1 cellular context compared by ENCODE assay signal in the genomic region with DNA sequence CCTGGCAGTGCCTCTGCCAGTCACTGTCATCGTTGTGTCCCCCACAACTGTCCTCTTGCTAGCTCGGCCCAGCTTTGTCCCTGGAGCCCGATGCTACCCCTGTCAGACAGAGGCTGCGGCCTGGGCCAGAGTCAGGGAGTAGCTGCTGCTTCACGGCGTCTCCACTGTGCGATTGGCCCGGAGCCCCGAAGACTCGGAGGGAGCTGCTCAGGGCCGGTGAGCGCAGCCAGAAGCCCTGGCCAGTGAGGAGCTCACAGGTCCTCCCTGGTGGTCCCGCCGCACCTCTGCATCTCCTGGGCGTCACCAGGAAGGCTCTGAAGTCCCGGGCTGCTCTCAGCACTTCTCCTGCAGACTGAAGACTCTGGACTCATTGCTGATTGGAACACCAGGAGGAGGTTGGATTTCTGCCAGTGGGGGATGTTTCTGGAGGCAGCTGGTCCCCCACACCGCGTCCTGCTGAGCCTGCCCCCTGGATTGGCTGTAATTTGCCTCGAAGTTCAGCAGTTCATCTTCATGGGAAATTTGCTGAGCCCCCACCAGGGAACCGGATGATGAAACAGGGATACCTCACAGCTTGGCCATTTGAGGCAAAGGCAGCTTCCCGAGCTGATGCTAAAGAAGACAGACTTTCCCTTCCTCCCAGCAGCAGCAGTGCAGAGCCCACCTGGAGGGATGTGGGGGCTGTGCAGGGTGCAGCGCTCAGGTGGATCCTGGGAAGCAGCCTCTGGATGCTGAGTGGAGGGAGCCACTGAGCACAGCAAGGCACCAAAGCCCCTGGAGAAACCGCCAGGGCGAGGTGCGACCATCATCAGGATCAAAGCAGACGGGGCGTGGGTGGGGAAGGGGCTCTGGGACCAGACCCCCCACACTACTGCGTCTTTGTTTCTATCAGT.
A peak's percentile ranks its signal among the peaks of the same experiment; 100 is the strongest.
TF ChIP-seq lines count a peak whose summit lies in the region.

No MANE protein-coding gene starts in this region.

TF ChIP-seq in GM12878, 131 proteins besides CTCF, POLR2A, EP300 and RAD21:
- TF ChIP-seq, protein P1, sequence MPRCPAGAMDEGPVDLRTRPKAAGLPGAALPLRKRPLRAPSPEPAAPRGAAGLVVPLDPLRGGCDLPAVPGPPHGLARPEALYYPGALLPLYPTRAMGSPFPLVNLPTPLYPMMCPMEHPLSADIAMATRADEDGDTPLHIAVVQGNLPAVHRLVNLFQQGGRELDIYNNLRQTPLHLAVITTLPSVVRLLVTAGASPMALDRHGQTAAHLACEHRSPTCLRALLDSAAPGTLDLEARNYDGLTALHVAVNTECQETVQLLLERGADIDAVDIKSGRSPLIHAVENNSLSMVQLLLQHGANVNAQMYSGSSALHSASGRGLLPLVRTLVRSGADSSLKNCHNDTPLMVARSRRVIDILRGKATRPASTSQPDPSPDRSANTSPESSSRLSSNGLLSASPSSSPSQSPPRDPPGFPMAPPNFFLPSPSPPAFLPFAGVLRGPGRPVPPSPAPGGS (IDR thresholded peaks at IDR 0.05; ENCODE audit: borderline replicate concordance, insufficient read depth, low read depth, low read length, poor library complexity, severe bottlenecking), result peak; percentile 20
- no peak for TF ChIP-seq KDM1A (IDR thresholded peaks at IDR 0.05; ENCODE audit: borderline replicate concordance)
